In the genomic region with DNA sequence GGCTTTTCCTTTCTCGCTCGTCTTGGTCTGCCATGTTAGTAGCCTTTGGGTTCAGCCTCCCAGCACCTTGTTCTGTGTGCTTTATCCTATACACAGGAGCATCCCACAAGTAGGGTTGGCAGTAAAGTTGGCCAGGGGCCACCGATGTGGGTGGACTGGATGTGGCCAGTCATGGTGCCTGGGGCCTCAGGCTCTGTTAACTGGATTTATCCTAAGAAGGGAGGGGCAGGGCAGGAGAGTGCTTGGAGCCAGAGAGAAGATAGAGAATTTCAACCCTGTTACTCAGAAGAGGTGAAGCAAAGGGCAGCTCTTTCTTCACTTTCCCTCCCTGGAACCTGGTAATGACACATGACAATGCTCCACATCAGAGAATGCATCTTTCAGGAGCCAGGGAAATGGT, we compare ENCODE assay signal across 34 cellular contexts. TPM values are rescaled to one million over a fixed set of nuclear protein-coding genes. Genes with fewer than 3 reads are reported as not detected.
DNase-seq lines count a peak whose midpoint lies in the region; ATAC-seq, FAIRE-seq and TF ChIP-seq lines count a peak whose summit lies in the region.
"Had no signal": no experiment of that assay in that cellular context is flagged by ENCODE, and none has a peak within 500 bp of the region (broad histone marks: within the 10 kb centered on the region; RNA-seq: fewer than 3 reads in every experiment).

No MANE protein-coding gene starts in this region.

- no peaks in the 10 kb centered on the region for H3K9me3 Mint-ChIP-seq in effector memory CD8-positive, alpha-beta T cell
- H3K9me3 Mint-ChIP-seq: natural killer cell; stimulated activated memory B cell treated with anti-CD40 and anti-IgM and Interleukin-4, amounts not matched to agents 10 μg/mL and 1 μg/mL and 100 μg/mL, for 72 hours had no signal

- H3K4me3 ChIP-seq in AG10803 (ENCODE audit: low read length) (no peak overlapping the region), fibroblast of the aortic adventitia (ENCODE audit: low read depth, low read length) (no peak overlapping the region), lower leg skin (ENCODE audit: low read depth, poor library complexity, severe bottlenecking) (no peak overlapping the region)
- H3K4me3 ChIP-seq: colonic mucosa, heart left ventricle, ovary, right atrium auricular region, SJSA1, spleen had no signal

- 68 to 70% methylated on average over 3 of the region's 3 CpGs for WGBS in lower leg skin, 2 donors

- H3K27me3 Mint-ChIP-seq in effector memory CD8-positive, alpha-beta T cell: peaks cover 41 to 81% of the 10 kb centered on the region in 2 donors

- ATAC-seq in HG03159 (IDR thresholded peaks at IDR 0.05; ENCODE audit: unreplicated experiment): no peak
- ATAC-seq in effector memory CD8-positive, alpha-beta T cell (replicated peaks): no peak
- ATAC-seq: activated CD4-positive, alpha-beta T cell treated with anti-CD3 and anti-CD28 coated beads for 36 hours; heart left ventricle; left ventricle myocardium superior; natural killer cell; Panc1; stimulated activated memory B cell treated with anti-CD40 and anti-IgM and Interleukin-4, amounts not matched to agents 10 μg/mL and 1 μg/mL and 100 μg/mL, for 72 hours had no signal

- H3K4me1 Mint-ChIP-seq in effector memory CD8-positive, alpha-beta T cell (ENCODE audit: low read depth in 2 of 2): peaks cover 2 to 6% of the 10 kb centered on the region in 2 donors

- no peak for FAIRE-seq in H54 (lab: Jason Lieb, UNC)
- FAIRE-seq: GM18507, TTC549 had no signal

- H3K36me3 Mint-ChIP-seq in effector memory CD8-positive, alpha-beta T cell (ENCODE audit: insufficient read depth): no peaks in the 10 kb centered on the region
- H3K36me3 Mint-ChIP-seq: stimulated activated memory B cell treated with anti-CD40 and anti-IgM and Interleukin-4, amounts not matched to agents 10 μg/mL and 1 μg/mL and 100 μg/mL, for 72 hours had no signal

- TF ChIP-seq CTCF in AG10803 (conservative IDR thresholded peaks at IDR 0.05; ENCODE audit: low read length) (no peak), fibroblast of the aortic adventitia (IDR thresholded peaks at IDR 0.05; ENCODE audit: insufficient read depth, low read length) (no peak), lower leg skin (IDR thresholded peaks at IDR 0.05) (no peak)

- no peak overlapping the region for H3K27ac Mint-ChIP-seq in effector memory CD8-positive, alpha-beta T cell
- H3K27ac Mint-ChIP-seq: activated CD4-positive, alpha-beta T cell treated with anti-CD3 and anti-CD28 coated beads for 36 hours; endodermal cell; natural killer cell had no signal

- no peak overlapping the region for H3K4me3 Mint-ChIP-seq in effector memory CD8-positive, alpha-beta T cell
- H3K4me3 Mint-ChIP-seq: activated CD4-positive, alpha-beta T cell treated with anti-CD3 and anti-CD28 coated beads for 36 hours; CD14-positive monocyte; endodermal cell; natural killer cell; stimulated activated memory B cell treated with anti-CD40 and anti-IgM and Interleukin-4, amounts not matched to agents 10 μg/mL and 1 μg/mL and 100 μg/mL, for 72 hours had no signal

- TF ChIP-seq POLR2A in H54 (IDR thresholded peaks at IDR 0.05; ENCODE audit: low read depth, low read length) (no peak), lower leg skin (IDR thresholded peaks at IDR 0.05) (no peak)

- DNase-seq in AG10803 (ENCODE audit: low read depth): peak; percentile 27
- peak; percentile 12 for DNase-seq in H54 (ENCODE audit: insufficient read length, low spot score)
- peak; percentile 8 for DNase-seq in amniotic epithelial cell (ENCODE audit: low read depth)
- DNase-seq in fibroblast of the aortic adventitia (ENCODE audit: low read depth): peak; percentile 36
- DNase-seq in islet precursor cell: no peak
- DNase-seq in lower leg skin (ENCODE audit: low spot score in 2 of 2): no peak
- no peak for DNase-seq in effector memory CD8-positive, alpha-beta T cell
- DNase-seq: ACHN; activated CD4-positive, alpha-beta T cell treated with anti-CD3 and anti-CD28 coated beads for 36 hours; activated naive CD4-positive, alpha-beta T cell; activated T-cell treated with anti-CD3 and anti-CD28 coated beads, Interleukin-2, amount 50 U/mL, for 48 hours; amniotic stem cell; colonic mucosa; endodermal cell; GOT3; heart left ventricle; left ventricle myocardium superior; natural killer cell; NCI-H2171; NCI-H524; NK-92 treated with Interleukin-12 subunit alpha and Interleukin-12 subunit beta, amount 100 ng/mL, for 24 hours; ovary; spleen; stimulated activated CD4-positive, alpha-beta T cell treated with anti-CD3 and anti-CD28 coated beads, Interleukin-4, amount 100 ng/mL, for 1 hour; T-helper 1 cell had no signal

- intact Hi-C loops in lower leg skin (cut with DNase I; ENCODE audit: low total_unique reads): loop anchor here (10.0 kb wide), 1 partner anchor 191 kb away; no protein-coding TSS in a partner anchor

RNA-seq across cellular contexts. Expression of a gene that starts 14.1 kb away (rescaled TPM):
- total RNA-seq in fibroblast of the aortic adventitia (ENCODE audit: low replicate concordance): not detected in 2 replicates
- total RNA-seq in lower leg skin: 1 to 10 TPM in 3 of 4 donors, under 1 TPM in 1; 0.79 to 6.4 (median 3.1) TPM
- total RNA-seq: activated CD4-positive, alpha-beta T cell treated with anti-CD3 and anti-CD28 coated beads for 36 hours; endodermal cell; SJSA1 had no signal

RNA-seq across cellular contexts. Expression of a gene that starts 38.7 kb away (rescaled TPM):
- total RNA-seq in fibroblast of the aortic adventitia (ENCODE audit: low replicate concordance) (24.1 and 26.9 TPM in 2 replicates), lower leg skin (10 to 100 TPM; 56.9 to 76.2 (median 63.5) TPM)

RNA-seq across cellular contexts. Expression of a gene that starts 52.1 kb away (rescaled TPM):
- total RNA-seq in fibroblast of the aortic adventitia (ENCODE audit: low replicate concordance) (not detected in 2 replicates), lower leg skin (not detected)
- total RNA-seq: activated CD4-positive, alpha-beta T cell treated with anti-CD3 and anti-CD28 coated beads for 36 hours; colonic mucosa; endodermal cell; left ventricle myocardium superior; natural killer cell; ovary; right atrium auricular region; SJSA1; temporal lobe had no signal

Comparison
In these comparisons a context has a peak if more than half of its experiments do, and no peak if none do; other contexts are left out.
1. DNase-seq: peak in AG10803 (single experiment), H54 (single experiment), amniotic epithelial cell (single experiment) and fibroblast of the aortic adventitia (single experiment); none in islet precursor cell (single experiment), lower leg skin (0 of 2) and effector memory CD8-positive, alpha-beta T cell (0 of 3).